Comparison of ENCODE assay signal across 29 cellular contexts in genomic region chr17:81459864-81460263, GRCh38.
"Had no signal": no experiment of that assay in that cellular context is flagged by ENCODE, and none has a peak within 500 bp of the region (broad histone marks: within the 10 kb centered on the region; RNA-seq: fewer than 3 reads in every experiment).

No MANE protein-coding gene starts in this region.

- H3K27ac Mint-ChIP-seq: activated B cell treated with CpG ODN at 0.5 μM for 24 hours; activated CD4-positive, alpha-beta memory T cell treated with anti-CD3 and anti-CD28 coated beads for 36 hours; activated naive CD4-positive, alpha-beta T cell treated with anti-CD3 and anti-CD28 coated beads for 36 hours; activated naive CD4-positive, alpha-beta T cell treated with anti-CD3 and anti-CD28 coated beads, Interleukin-2, amount 50 U/mL, for 72 hours; activated T-helper 1 cell treated with anti-CD3 and anti-CD28 coated beads, Interleukin-12 subunit alpha, Interleukin-12 subunit beta, Interleukin-2, Interleukin-4 antibody, amounts not matched to agents 30 ng/mL and 10 ng/mL and 1 ng/mL, durations not matched to agents 14 hours and 24 hours and 36 hours; T-helper 17 cell had no signal

- H3K4me1 Mint-ChIP-seq: T-helper 17 cell had no signal

- H3K36me3 Mint-ChIP-seq: activated CD4-positive, alpha-beta memory T cell treated with anti-CD3 and anti-CD28 coated beads for 36 hours; activated naive CD4-positive, alpha-beta T cell treated with anti-CD3 and anti-CD28 coated beads, Interleukin-2, amount 50 U/mL, for 72 hours had no signal

- H3K9me3 Mint-ChIP-seq: activated B cell treated with CpG ODN at 0.5 μM for 24 hours; activated CD4-positive, alpha-beta memory T cell treated with anti-CD3 and anti-CD28 coated beads for 36 hours; activated naive CD4-positive, alpha-beta T cell treated with anti-CD3 and anti-CD28 coated beads for 36 hours; activated naive CD4-positive, alpha-beta T cell treated with anti-CD3 and anti-CD28 coated beads, Interleukin-2, amount 50 U/mL, for 72 hours; activated T-cell treated with anti-CD3 and anti-CD28 coated beads, Interleukin-2, amount 50 U/mL, for 4 hours; activated T-helper 1 cell treated with anti-CD3 and anti-CD28 coated beads, Interleukin-12 subunit alpha, Interleukin-12 subunit beta, Interleukin-2, Interleukin-4 antibody, amounts not matched to agents 30 ng/mL and 10 ng/mL and 1 ng/mL, durations not matched to agents 14 hours and 24 hours and 36 hours had no signal

- DNase-seq: activated B cell treated with CpG ODN at 0.5 μM for 24 hours; activated CD4-positive, alpha-beta memory T cell treated with anti-CD3 and anti-CD28 coated beads for 36 hours; activated CD4-positive, alpha-beta T cell treated with anti-CD3 and anti-CD28 coated beads for 4 hours; activated CD4-positive, alpha-beta T cell treated with anti-CD3 and anti-CD28 coated beads, Interleukin-2, amount 50 U/mL, for 1 hour; activated CD4-positive, CD25-positive, alpha-beta regulatory T cell treated with anti-CD3 and anti-CD28 coated beads, Interleukin-2, amount 50 U/mL, for 72 hours; activated CD8-positive, alpha-beta memory T cell treated with anti-CD3 and anti-CD28 coated beads, Interleukin-2, amount 50 U/mL, for 4 hours; activated gamma-delta T cell treated with Interleukin-2 at 50 U/mL for 16 hours; activated naive CD4-positive, alpha-beta T cell treated with anti-CD3 and anti-CD28 coated beads for 36 hours; activated T-cell treated with anti-CD3 and anti-CD28 coated beads for 4 hours; activated T-cell treated with anti-CD3 and anti-CD28 coated beads, Interleukin-2, amount 50 U/mL, for 4 hours; body of pancreas; Karpas-422; MG63; NCI-H1092; NCI-H1436 treated with DMSO at 0.1 percent for 48 hours; NCI-H1694 treated with DMSO at 0.1 percent for 48 hours; NCI-H2029; NCI-H345; NCI-H524 treated with DMSO at 0.1 percent for 48 hours; OCI-M1; SIG-M5; T-helper 17 cell had no signal

- ATAC-seq: activated naive CD4-positive, alpha-beta T cell treated with anti-CD3 and anti-CD28 coated beads, Interleukin-2, amount 50 U/mL, for 72 hours; activated T-cell treated with anti-CD3 and anti-CD28 coated beads, Interleukin-2, amount 50 U/mL, for 4 hours; body of pancreas; T-helper 17 cell had no signal

- H3K27ac ChIP-seq: adrenal gland, body of pancreas, breast epithelium, SK-N-MC, VCaP had no signal

- H3K9me3 ChIP-seq: adrenal gland, body of pancreas, breast epithelium, MG63 had no signal

- H3K36me3 ChIP-seq: breast epithelium had no signal

- H3K4me3 Mint-ChIP-seq: activated B cell treated with CpG ODN at 0.5 μM for 24 hours; activated CD4-positive, alpha-beta memory T cell treated with anti-CD3 and anti-CD28 coated beads for 36 hours; activated naive CD4-positive, alpha-beta T cell treated with anti-CD3 and anti-CD28 coated beads for 36 hours; activated T-cell treated with anti-CD3 and anti-CD28 coated beads, Interleukin-2, amount 50 U/mL, for 4 hours; activated T-helper 1 cell treated with anti-CD3 and anti-CD28 coated beads, Interleukin-12 subunit alpha, Interleukin-12 subunit beta, Interleukin-2, Interleukin-4 antibody, amounts not matched to agents 30 ng/mL and 10 ng/mL and 1 ng/mL, durations not matched to agents 14 hours and 24 hours and 36 hours; T-helper 17 cell had no signal

- H3K27me3 Mint-ChIP-seq: activated B cell treated with CpG ODN at 0.5 μM for 24 hours; activated CD4-positive, alpha-beta memory T cell treated with anti-CD3 and anti-CD28 coated beads for 36 hours had no signal

- H3K4me1 ChIP-seq: body of pancreas, breast epithelium had no signal

- H3K27me3 ChIP-seq: adrenal gland, body of pancreas, breast epithelium, MG63 had no signal

- H3K4me3 ChIP-seq: adrenal gland, body of pancreas, breast epithelium, K562, MG63, SK-N-MC had no signal
